Comparison of ENCODE assay signal across 8 cellular contexts in genomic region chr1:89002176-89002575, GRCh38. TPM values are rescaled to one million over a fixed set of nuclear protein-coding genes. Genes with fewer than 3 reads are reported as not detected.
A peak's percentile ranks its signal among the peaks of the same experiment; 100 is the strongest.
DNase-seq lines count a peak whose midpoint lies in the region; ATAC-seq and TF ChIP-seq lines count a peak whose summit lies in the region.
"Not testable (repeated sequence)": the region's sequence is repeated elsewhere in the genome, so short reads cannot be mapped to it uniquely, and the experiment has no call there.

No MANE protein-coding gene starts in this region.

- H3K27ac Mint-ChIP-seq in CD8-positive, alpha-beta T cell: peak overlapping the region; percentile 33
- H3K27ac Mint-ChIP-seq in T-helper 1 cell treated with Interleukin-12 subunit alpha and Interleukin-12 subunit beta and Interleukin-4 antibody, amounts not matched to agents 30 μg/mL and 1 μg/mL, for 36 hours; activated T-helper 17 cell treated with anti-CD3 and anti-CD28 coated beads, Interleukin-2, amount 50 U/mL, for 72 hours: not testable (repeated sequence)
- peak overlapping the region; percentile 65 for H3K27ac Mint-ChIP-seq in activated CD4-positive, alpha-beta T cell treated with anti-CD3 and anti-CD28 coated beads, Interleukin-2, amount 10 ng/mL, durations not matched to agents 7 days and 5 days
- H3K27ac Mint-ChIP-seq in activated naive CD8-positive, alpha-beta T cell treated with anti-CD3 and anti-CD28 coated beads, Interleukin-2, amount 10 ng/mL, durations not matched to agents 7 days and 5 days: peak overlapping the region; percentile 54
- H3K27ac Mint-ChIP-seq in endothelial cell (ENCODE audit: unreplicated experiment): peak overlapping the region; percentile 83
- peak overlapping the region in 9 of 10 donors; percentile 4 to 80 (median 40) for H3K27ac Mint-ChIP-seq in naive thymus-derived CD8-positive, alpha-beta T cell
- peak overlapping the region; percentile 5 for H3K27ac Mint-ChIP-seq in stimulated activated memory B cell treated with anti-CD40 and anti-IgM and Interleukin-4, amounts not matched to agents 10 μg/mL and 1 μg/mL and 100 μg/mL, for 72 hours

- H3K36me3 ChIP-seq in CD8-positive, alpha-beta T cell (ENCODE audit: insufficient read depth, low read length): peaks cover 15% of the 10 kb centered on the region

- H3K36me3 Mint-ChIP-seq in CD8-positive, alpha-beta T cell: peaks cover 38% of the 10 kb centered on the region
- H3K36me3 Mint-ChIP-seq in T-helper 1 cell treated with Interleukin-12 subunit alpha and Interleukin-12 subunit beta and Interleukin-4 antibody, amounts not matched to agents 30 μg/mL and 1 μg/mL, for 36 hours (ENCODE audit: low read depth): peaks cover 45% of the 10 kb centered on the region
- peaks cover 54% of the 10 kb centered on the region for H3K36me3 Mint-ChIP-seq in activated CD4-positive, alpha-beta T cell treated with anti-CD3 and anti-CD28 coated beads, Interleukin-2, amount 10 ng/mL, durations not matched to agents 7 days and 5 days (ENCODE audit: low read depth)
- peaks cover 17% of the 10 kb centered on the region for H3K36me3 Mint-ChIP-seq in activated T-helper 17 cell treated with anti-CD3 and anti-CD28 coated beads, Interleukin-2, amount 50 U/mL, for 72 hours (ENCODE audit: low read depth)
- H3K36me3 Mint-ChIP-seq in activated naive CD8-positive, alpha-beta T cell treated with anti-CD3 and anti-CD28 coated beads, Interleukin-2, amount 10 ng/mL, durations not matched to agents 7 days and 5 days: peaks cover 47% of the 10 kb centered on the region
- H3K36me3 Mint-ChIP-seq in endothelial cell (ENCODE audit: low read depth, unreplicated experiment): not testable (repeated sequence)
- H3K36me3 Mint-ChIP-seq in naive thymus-derived CD8-positive, alpha-beta T cell: peaks cover 11 to 38% (median 27%) of the 10 kb centered on the region in 3 donors
- peaks cover 34% of the 10 kb centered on the region for H3K36me3 Mint-ChIP-seq in stimulated activated memory B cell treated with anti-CD40 and anti-IgM and Interleukin-4, amounts not matched to agents 10 μg/mL and 1 μg/mL and 100 μg/mL, for 72 hours

- TF ChIP-seq CTCF in CD8-positive, alpha-beta T cell (IDR thresholded peaks at IDR 0.05); endothelial cell (IDR thresholded peaks at IDR 0.05; ENCODE audit: unreplicated experiment): not testable (repeated sequence)

- peaks cover 15% of the 10 kb centered on the region for H3K9me3 Mint-ChIP-seq in CD8-positive, alpha-beta T cell
- peaks cover 26% of the 10 kb centered on the region for H3K9me3 Mint-ChIP-seq in T-helper 1 cell treated with Interleukin-12 subunit alpha and Interleukin-12 subunit beta and Interleukin-4 antibody, amounts not matched to agents 30 μg/mL and 1 μg/mL, for 36 hours
- peaks cover 28% of the 10 kb centered on the region for H3K9me3 Mint-ChIP-seq in activated CD4-positive, alpha-beta T cell treated with anti-CD3 and anti-CD28 coated beads, Interleukin-2, amount 10 ng/mL, durations not matched to agents 7 days and 5 days
- H3K9me3 Mint-ChIP-seq in activated T-helper 17 cell treated with anti-CD3 and anti-CD28 coated beads, Interleukin-2, amount 50 U/mL, for 72 hours; endothelial cell (ENCODE audit: unreplicated experiment); stimulated activated memory B cell treated with anti-CD40 and anti-IgM and Interleukin-4, amounts not matched to agents 10 μg/mL and 1 μg/mL and 100 μg/mL, for 72 hours: not testable (repeated sequence)
- peaks cover 25% of the 10 kb centered on the region for H3K9me3 Mint-ChIP-seq in activated naive CD8-positive, alpha-beta T cell treated with anti-CD3 and anti-CD28 coated beads, Interleukin-2, amount 10 ng/mL, durations not matched to agents 7 days and 5 days
- H3K9me3 Mint-ChIP-seq in naive thymus-derived CD8-positive, alpha-beta T cell: peaks cover 0 to 31% (median 7%) of the 10 kb centered on the region in 9 donors

- ATAC-seq in CD8-positive, alpha-beta T cell; activated T-helper 17 cell treated with anti-CD3 and anti-CD28 coated beads, Interleukin-2, amount 50 U/mL, for 72 hours (replicated peaks); activated naive CD8-positive, alpha-beta T cell treated with anti-CD3 and anti-CD28 coated beads, Interleukin-2, amount 10 ng/mL, durations not matched to agents 7 days and 5 days (ENCODE audit: low read depth); stimulated activated memory B cell treated with anti-CD40 and anti-IgM and Interleukin-4, amounts not matched to agents 10 μg/mL and 1 μg/mL and 100 μg/mL, for 72 hours: not testable (repeated sequence)
- ATAC-seq in naive thymus-derived CD8-positive, alpha-beta T cell: peak in 1 of 2 donors; percentile 21

- H3K9me3 ChIP-seq in CD8-positive, alpha-beta T cell (ENCODE audit: low read length): not testable (repeated sequence)

- not testable (repeated sequence) for H3K4me3 ChIP-seq in CD8-positive, alpha-beta T cell (ENCODE audit: low read depth, low read length)

- POLR2A ChIA-PET in CD8-positive, alpha-beta T cell (lab: Charles Lee): interaction anchor here (0.9 to 1.5 kb wide), 2 partner anchors 18 to 20 kb away, joined by 3 to 4 read pairs; partner anchors contain the start of gene GBP3
- POLR2A ChIA-PET in activated CD4-positive, alpha-beta T cell treated with anti-CD3 and anti-CD28 coated beads, Interleukin-2, amount 10 ng/mL, durations not matched to agents 7 days and 5 days (lab: Charles Lee): not testable (repeated sequence)
- POLR2A ChIA-PET in activated naive CD8-positive, alpha-beta T cell treated with anti-CD3 and anti-CD28 coated beads, Interleukin-2, amount 10 ng/mL, durations not matched to agents 7 days and 5 days (lab: Charles Lee): interaction anchor here (1.3 kb wide), 1 partner anchor 68 kb away, joined by 3 read pairs; no protein-coding TSS in a partner anchor
- POLR2A ChIA-PET in naive thymus-derived CD8-positive, alpha-beta T cell (lab: Charles Lee): interaction anchor here (0.6 to 1.1 kb wide), 2 partner anchors 20 to 38 kb away, joined by 3 to 7 read pairs; no protein-coding TSS in a partner anchor

- peaks cover 24% of the 10 kb centered on the region for H3K4me1 ChIP-seq in CD8-positive, alpha-beta T cell (ENCODE audit: insufficient read depth, low read length)

- H3K27ac ChIP-seq in CD8-positive, alpha-beta T cell (ENCODE audit: low read depth, low read length): not testable (repeated sequence)

- H3K4me1 Mint-ChIP-seq in CD8-positive, alpha-beta T cell (ENCODE audit: low read depth): peaks cover 46% of the 10 kb centered on the region
- peaks cover 28% of the 10 kb centered on the region for H3K4me1 Mint-ChIP-seq in T-helper 1 cell treated with Interleukin-12 subunit alpha and Interleukin-12 subunit beta and Interleukin-4 antibody, amounts not matched to agents 30 μg/mL and 1 μg/mL, for 36 hours (ENCODE audit: low read depth)
- H3K4me1 Mint-ChIP-seq in activated CD4-positive, alpha-beta T cell treated with anti-CD3 and anti-CD28 coated beads, Interleukin-2, amount 10 ng/mL, durations not matched to agents 7 days and 5 days: peaks cover 46% of the 10 kb centered on the region
- H3K4me1 Mint-ChIP-seq in activated T-helper 17 cell treated with anti-CD3 and anti-CD28 coated beads, Interleukin-2, amount 50 U/mL, for 72 hours: peaks cover 17% of the 10 kb centered on the region
- H3K4me1 Mint-ChIP-seq in activated naive CD8-positive, alpha-beta T cell treated with anti-CD3 and anti-CD28 coated beads, Interleukin-2, amount 10 ng/mL, durations not matched to agents 7 days and 5 days: peaks cover 21% of the 10 kb centered on the region
- H3K4me1 Mint-ChIP-seq in endothelial cell (ENCODE audit: unreplicated experiment): peaks cover 25% of the 10 kb centered on the region
- peaks cover 19 to 51% (median 42%) of the 10 kb centered on the region in 4 donors for H3K4me1 Mint-ChIP-seq in naive thymus-derived CD8-positive, alpha-beta T cell
- H3K4me1 Mint-ChIP-seq in stimulated activated memory B cell treated with anti-CD40 and anti-IgM and Interleukin-4, amounts not matched to agents 10 μg/mL and 1 μg/mL and 100 μg/mL, for 72 hours: not testable (repeated sequence)

- not testable (repeated sequence) for H3K27me3 ChIP-seq in CD8-positive, alpha-beta T cell (ENCODE audit: insufficient read depth, low read length)

- CTCF ChIA-PET in CD8-positive, alpha-beta T cell (lab: Charles Lee): interaction anchor here (1.3 to 5.7 kb wide), 5 partner anchors 18 to 359 kb away, joined by 3 to 72 read pairs (median 8); no protein-coding TSS in a partner anchor
- CTCF ChIA-PET in activated CD4-positive, alpha-beta T cell treated with anti-CD3 and anti-CD28 coated beads, Interleukin-2, amount 10 ng/mL, durations not matched to agents 7 days and 5 days (lab: Charles Lee): not testable (repeated sequence)

- peak overlapping the region; percentile 2 for H3K4me3 Mint-ChIP-seq in CD8-positive, alpha-beta T cell
- peak overlapping the region; percentile 5 for H3K4me3 Mint-ChIP-seq in T-helper 1 cell treated with Interleukin-12 subunit alpha and Interleukin-12 subunit beta and Interleukin-4 antibody, amounts not matched to agents 30 μg/mL and 1 μg/mL, for 36 hours
- H3K4me3 Mint-ChIP-seq in activated CD4-positive, alpha-beta T cell treated with anti-CD3 and anti-CD28 coated beads, Interleukin-2, amount 10 ng/mL, durations not matched to agents 7 days and 5 days: peak overlapping the region; percentile 3
- peak overlapping the region; percentile 3 for H3K4me3 Mint-ChIP-seq in activated T-helper 17 cell treated with anti-CD3 and anti-CD28 coated beads, Interleukin-2, amount 50 U/mL, for 72 hours
- peak overlapping the region; percentile 28 for H3K4me3 Mint-ChIP-seq in activated naive CD8-positive, alpha-beta T cell treated with anti-CD3 and anti-CD28 coated beads, Interleukin-2, amount 10 ng/mL, durations not matched to agents 7 days and 5 days
- H3K4me3 Mint-ChIP-seq in endothelial cell (ENCODE audit: unreplicated experiment); stimulated activated memory B cell treated with anti-CD40 and anti-IgM and Interleukin-4, amounts not matched to agents 10 μg/mL and 1 μg/mL and 100 μg/mL, for 72 hours: not testable (repeated sequence)
- H3K4me3 Mint-ChIP-seq in naive thymus-derived CD8-positive, alpha-beta T cell: peak overlapping the region in 9 of 10 donors; percentile 16 to 70 (median 42)

- intact Hi-C loops in CD8-positive, alpha-beta T cell (cut with DNase I, micrococcal nuclease): loop anchor here (2.0 to 5.0 kb wide), 2 partner anchors 15 to 275 kb away; no protein-coding TSS in a partner anchor

- H3K27me3 Mint-ChIP-seq in CD8-positive, alpha-beta T cell (ENCODE audit: low read depth); T-helper 1 cell treated with Interleukin-12 subunit alpha and Interleukin-12 subunit beta and Interleukin-4 antibody, amounts not matched to agents 30 μg/mL and 1 μg/mL, for 36 hours (ENCODE audit: low read depth); activated T-helper 17 cell treated with anti-CD3 and anti-CD28 coated beads, Interleukin-2, amount 50 U/mL, for 72 hours; activated naive CD8-positive, alpha-beta T cell treated with anti-CD3 and anti-CD28 coated beads, Interleukin-2, amount 10 ng/mL, durations not matched to agents 7 days and 5 days; endothelial cell (ENCODE audit: unreplicated experiment); naive thymus-derived CD8-positive, alpha-beta T cell; stimulated activated memory B cell treated with anti-CD40 and anti-IgM and Interleukin-4, amounts not matched to agents 10 μg/mL and 1 μg/mL and 100 μg/mL, for 72 hours: not testable (repeated sequence)
- peaks cover 17% of the 10 kb centered on the region for H3K27me3 Mint-ChIP-seq in activated CD4-positive, alpha-beta T cell treated with anti-CD3 and anti-CD28 coated beads, Interleukin-2, amount 10 ng/mL, durations not matched to agents 7 days and 5 days

- DNase-seq in CD8-positive, alpha-beta T cell; activated CD4-positive, alpha-beta T cell treated with anti-CD3 and anti-CD28 coated beads, Interleukin-2, amount 10 ng/mL, durations not matched to agents 7 days and 5 days; activated naive CD8-positive, alpha-beta T cell treated with anti-CD3 and anti-CD28 coated beads, Interleukin-2, amount 10 ng/mL, durations not matched to agents 7 days and 5 days; endothelial cell (ENCODE audit: low spot score): not testable (repeated sequence)
- peak in 3 of 10 donors; percentile 57 to 73 (median 70) for DNase-seq in naive thymus-derived CD8-positive, alpha-beta T cell

RNA-seq across cellular contexts. Expression of gene KYAT3, which starts 9.7 kb away (rescaled TPM):
- 10 to 100 TPM; 12.4 to 13.9 TPM for total RNA-seq in CD8-positive, alpha-beta T cell
- total RNA-seq in activated CD4-positive, alpha-beta T cell treated with anti-CD3 and anti-CD28 coated beads, Interleukin-2, amount 10 ng/mL, durations not matched to agents 7 days and 5 days: 10 to 100 TPM; 31.4 to 36.2 TPM
- 10 to 100 TPM; 41.8 to 65.1 TPM for total RNA-seq in activated T-helper 17 cell treated with anti-CD3 and anti-CD28 coated beads, Interleukin-2, amount 50 U/mL, for 72 hours
- 10 to 100 TPM; 34.8 to 37.9 TPM for total RNA-seq in activated naive CD8-positive, alpha-beta T cell treated with anti-CD3 and anti-CD28 coated beads, Interleukin-2, amount 10 ng/mL, durations not matched to agents 7 days and 5 days
- total RNA-seq in endothelial cell (ENCODE audit: unreplicated experiment): 30.9 TPM
- 10 to 100 TPM; 26.6 to 28.2 TPM for total RNA-seq in naive thymus-derived CD8-positive, alpha-beta T cell
- polyA plus RNA-seq in naive thymus-derived CD8-positive, alpha-beta T cell: 10 to 100 TPM; 20.6 to 25.2 (median 22.8) TPM

RNA-seq across cellular contexts. Expression of gene RBMXL1, which starts 9.7 kb away (rescaled TPM):
- 10 to 100 TPM; 23.1 to 24.7 TPM for total RNA-seq in CD8-positive, alpha-beta T cell
- total RNA-seq in activated CD4-positive, alpha-beta T cell treated with anti-CD3 and anti-CD28 coated beads, Interleukin-2, amount 10 ng/mL, durations not matched to agents 7 days and 5 days: 10 to 100 TPM; 20.0 to 22.5 TPM
- 10 to 100 TPM; 25.5 to 27.4 TPM for total RNA-seq in activated T-helper 17 cell treated with anti-CD3 and anti-CD28 coated beads, Interleukin-2, amount 50 U/mL, for 72 hours
- 10 to 100 TPM; 22.2 to 22.9 TPM for total RNA-seq in activated naive CD8-positive, alpha-beta T cell treated with anti-CD3 and anti-CD28 coated beads, Interleukin-2, amount 10 ng/mL, durations not matched to agents 7 days and 5 days
- 11.3 TPM for total RNA-seq in endothelial cell (ENCODE audit: unreplicated experiment)
- 10 to 100 TPM; 20.3 to 21.6 TPM for total RNA-seq in naive thymus-derived CD8-positive, alpha-beta T cell
- polyA plus RNA-seq in naive thymus-derived CD8-positive, alpha-beta T cell: 10 to 100 TPM in 2 of 3 donors, 1 to 10 TPM in 1; 9.5 to 10.8 (median 10.2) TPM

RNA-seq across cellular contexts. Expression of gene GBP3, which starts 20.5 kb away (rescaled TPM):
- total RNA-seq in CD8-positive, alpha-beta T cell: 10 to 100 TPM; 18.6 to 21.6 TPM
- total RNA-seq in activated CD4-positive, alpha-beta T cell treated with anti-CD3 and anti-CD28 coated beads, Interleukin-2, amount 10 ng/mL, durations not matched to agents 7 days and 5 days: 10 to 100 TPM; 39.2 to 39.7 TPM
- 1 to 10 TPM; 5.7 to 7.6 TPM for total RNA-seq in activated T-helper 17 cell treated with anti-CD3 and anti-CD28 coated beads, Interleukin-2, amount 50 U/mL, for 72 hours
- 10 to 100 TPM; 45.9 to 50.7 TPM for total RNA-seq in activated naive CD8-positive, alpha-beta T cell treated with anti-CD3 and anti-CD28 coated beads, Interleukin-2, amount 10 ng/mL, durations not matched to agents 7 days and 5 days
- 0.36 TPM for total RNA-seq in endothelial cell (ENCODE audit: unreplicated experiment)
- total RNA-seq in naive thymus-derived CD8-positive, alpha-beta T cell: 10 to 100 TPM; 31.6 to 39.4 TPM
- 10 to 100 TPM in 1 of 3 donors, 1 to 10 TPM in 2; 7.7 to 10.4 (median 9.4) TPM for polyA plus RNA-seq in naive thymus-derived CD8-positive, alpha-beta T cell
